ENCODE assay signal across 8 cellular contexts in genomic region chrX:120603707-120604358, GRCh38. TPM values are rescaled to one million over a fixed set of nuclear protein-coding genes. Genes with fewer than 3 reads are reported as not detected.
DNase-seq lines count a peak whose midpoint lies in the region; ATAC-seq and TF ChIP-seq lines count a peak whose summit lies in the region.

MCTS1 (plus strand) TSS chrX:120604101; CDS start chrX:120604237, 136 bp downstream.

- peak; percentile 85 for DNase-seq in GM04503 (ENCODE audit: low read depth)
- peak; percentile 88 for DNase-seq in HEK293T (ENCODE audit: extremely low spot score)
- DNase-seq in NAMALWA (ENCODE audit: low spot score): peak; percentile 94
- DNase-seq in SK-N-SH: peak; percentile 67
- peak; percentile 67 to 81 for DNase-seq in activated naive CD4-positive, alpha-beta T cell treated with anti-CD3 and anti-CD28 coated beads, Interleukin-2, amount 50 U/mL, for 72 hours (ENCODE audit: low spot score in 2 of 2)
- DNase-seq in glomerular endothelial cell (ENCODE audit: extremely low read depth, low read depth, low spot score): peak; percentile 82
- peak; percentile 70 for DNase-seq in occipital lobe (lab: John Stamatoyannopoulos, UW)

- no peaks in the 10 kb centered on the region for H4K20me1 ChIP-seq in SK-N-SH (ENCODE audit: insufficient read depth)

- no peak for TF ChIP-seq RAD21 in SK-N-SH (IDR thresholded peaks at IDR 0.05; ENCODE audit: low read length)

- ATAC-seq in activated naive CD4-positive, alpha-beta T cell treated with anti-CD3 and anti-CD28 coated beads, Interleukin-2, amount 50 U/mL, for 72 hours: peak; percentile 97 to 99

- POLR2A ChIA-PET in HEK293T (lab: Yijun Ruan, JAX): interaction anchor here (0.6 to 2.2 kb wide), 11 partner anchors 11 to 812 kb away, joined by 3 to 46 read pairs (median 5); partner anchors contain the start of genes CUL4B and RPL39
- POLR2A ChIA-PET in SK-N-SH (lab: Yijun Ruan, JAX): interaction anchor here (1.1 to 2.9 kb wide), 3 partner anchors 26 to 135 kb away, joined by 3 to 43 read pairs (median 4); partner anchors contain the start of genes C1GALT1C1 and CUL4B

- H3K36me3 ChIP-seq in SK-N-SH (replicated peaks in 1 of 2; ENCODE audit: control insufficient read depth in 1 of 2, insufficient read depth in 2 of 2, low read length in 1 of 2): peaks cover 19 to 20% of the 10 kb centered on the region in 2 experiments

- peak within 1 kb of the TSS; percentile 92 for H3K4me2 ChIP-seq in SK-N-SH

- peak in 1 of 2 experiments; percentile 2; a peak in 1 of 4 replicates for TF ChIP-seq EP300 in SK-N-SH (IDR thresholded peaks at IDR 0.05; ENCODE audit: borderline replicate concordance in 1 of 2, low read depth in 1 of 2, low read length in 1 of 2)

- H3K9me2 ChIP-seq in SK-N-SH: no peaks in the 10 kb centered on the region

- no peak for TF ChIP-seq CTCF in SK-N-SH (IDR thresholded peaks at IDR 0.05)

- no peaks in the 10 kb centered on the region; the same call in 1 of the 2 replicates for H3K27me3 ChIP-seq in SK-N-SH (ENCODE audit: insufficient read depth)

- H3F3A ChIP-seq in SK-N-SH (replicated peaks; ENCODE audit: insufficient read depth): peaks cover 10% of the 10 kb centered on the region

- H2AFZ ChIP-seq in SK-N-SH (ENCODE audit: low read depth): peak within 1 kb of the TSS; percentile 84

- no peaks in the 10 kb centered on the region for H3K9me3 ChIP-seq in SK-N-SH

- peaks cover 0 to 2% of the 10 kb centered on the region in 2 experiments; a peak in 2 of 4 replicates for H3K4me1 ChIP-seq in SK-N-SH (ENCODE audit: control insufficient read depth in 1 of 2, insufficient read depth in 2 of 2, low read depth in 1 of 2, low read length in 1 of 2)

- peak within 1 kb of the TSS; percentile 90 for H3K9ac ChIP-seq in SK-N-SH

- no peaks in the 10 kb centered on the region for H3K9me3 Mint-ChIP-seq in activated naive CD4-positive, alpha-beta T cell treated with anti-CD3 and anti-CD28 coated beads, Interleukin-2, amount 50 U/mL, for 72 hours

- H3K4me3 ChIP-seq in SK-N-SH (ENCODE audit: low read depth in 2 of 2, low read length in 1 of 2): peak within 1 kb of the TSS; percentile 85 to 91

- H3K36me3 Mint-ChIP-seq in activated naive CD4-positive, alpha-beta T cell treated with anti-CD3 and anti-CD28 coated beads, Interleukin-2, amount 50 U/mL, for 72 hours: peaks cover 0 to 10% of the 10 kb centered on the region in 2 donors

- peak within 1 kb of the TSS; percentile 93 to 95 for H3K27ac ChIP-seq in SK-N-SH (ENCODE audit: low read depth in 2 of 2, low read length in 1 of 2)
- peak within 1 kb of the TSS; percentile 14 for H3K27ac ChIP-seq in temporal lobe (ENCODE audit: low read depth, low read length)

- whole genome bisulfite sequencing in SK-N-SH (ENCODE audit: low lambda C conversion rate): 2% methylated on average over 31 of the region's 31 CpGs

- peak within 1 kb of the TSS; percentile 99 to 100 for H3K27ac Mint-ChIP-seq in activated naive CD4-positive, alpha-beta T cell treated with anti-CD3 and anti-CD28 coated beads, Interleukin-2, amount 50 U/mL, for 72 hours

- H3K79me2 ChIP-seq in SK-N-SH (ENCODE audit: insufficient read depth): peaks cover 39% of the 10 kb centered on the region

- CTCF ChIA-PET in HEK293T (lab: Yijun Ruan, JAX): no interaction called here
- CTCF ChIA-PET in SK-N-SH (lab: Yijun Ruan, JAX): interaction anchor here (0.7 to 1.4 kb wide), 5 partner anchors 10 to 151 kb away, joined by 3 to 4 read pairs (median 3); no protein-coding TSS in a partner anchor

TF ChIP-seq in HEK293T, 16 proteins besides CTCF, POLR2A, EP300 and RAD21:
- TF ChIP-seq ZNF384 (IDR thresholded peaks at IDR 0.05): peak; percentile 47
- no peak for TF ChIP-seq FOXM1 (IDR thresholded peaks at IDR 0.05; ENCODE audit: borderline replicate concordance)
- no peak for TF ChIP-seq SP1 (IDR thresholded peaks at IDR 0.05)
- peak; percentile 29; the same call in 1 of the 2 replicates for TF ChIP-seq CTBP1 (IDR thresholded peaks at IDR 0.05; ENCODE audit: borderline replicate concordance)
- no peak for TF ChIP-seq FOXK2 (IDR thresholded peaks at IDR 0.05)
- no peak for TF ChIP-seq BHLHE40 (IDR thresholded peaks at IDR 0.05; ENCODE audit: borderline replicate concordance)
- TF ChIP-seq ARNT (IDR thresholded peaks at IDR 0.05): no peak
- TF ChIP-seq L3MBTL2 (conservative IDR thresholded peaks at IDR 0.05): peak; percentile 66
- no peak for TF ChIP-seq LEF1 (IDR thresholded peaks at IDR 0.05; ENCODE audit: borderline replicate concordance)
- TF ChIP-seq NFRKB (IDR thresholded peaks at IDR 0.05): no peak
- TF ChIP-seq PKNOX1 (IDR thresholded peaks at IDR 0.05): peak; percentile 95
- TF ChIP-seq TARDBP (IDR thresholded peaks at IDR 0.05): no peak
- no peak for TF ChIP-seq FOXA1 (IDR thresholded peaks at IDR 0.05)
- no peak for TF ChIP-seq SUZ12 (IDR thresholded peaks at IDR 0.05)
- peak; percentile 43 for TF ChIP-seq ELF4 (IDR thresholded peaks at IDR 0.05)
- no peak for TF ChIP-seq HDGF (IDR thresholded peaks at IDR 0.05; ENCODE audit: borderline replicate concordance)

TF ChIP-seq in SK-N-SH, 30 proteins besides CTCF, POLR2A, EP300 and RAD21 (continues in another document):
- TF ChIP-seq PBX3 (IDR thresholded peaks at IDR 0.05) (peak; percentile 82), TCF12 (IDR thresholded peaks at IDR 0.05) (no peak), GATA2 (CRISPR knock-in tag; IDR thresholded peaks at IDR 0.05) (no peak), NRF1 (IDR thresholded peaks at IDR 0.05; ENCODE audit: low read depth, low read length) (no peak), EZH2phosphoT487 (IDR thresholded peaks at IDR 0.05; ENCODE audit: borderline replicate concordance, low read depth) (no peak), CHD2 (IDR thresholded peaks at IDR 0.05; ENCODE audit: low read length, partially characterized antibody) (peak; percentile 8), USF1 (IDR thresholded peaks at IDR 0.05; ENCODE audit: borderline replicate concordance, low read depth) (no peak), MEF2A (IDR thresholded peaks at IDR 0.05; ENCODE audit: borderline replicate concordance, low read depth) (no peak), TAF1 (IDR thresholded peaks at IDR 0.05; ENCODE audit: borderline replicate concordance, low read depth, low read length) (peak; percentile 67), TEAD4 (IDR thresholded peaks at IDR 0.05; ENCODE audit: borderline replicate concordance, insufficient read depth) (no peak), NFIC (IDR thresholded peaks at IDR 0.05; ENCODE audit: borderline replicate concordance) (no peak), YY1 (IDR thresholded peaks at IDR 0.05; ENCODE audit: low read depth) (no peak), RFX5 (IDR thresholded peaks at IDR 0.05; ENCODE audit: low read length) (no peak), JUND (IDR thresholded peaks at IDR 0.05) (no peak; the same call in 1 of the 2 replicates), ELF1 (IDR thresholded peaks at IDR 0.05) (peak; percentile 85), REST (IDR thresholded peaks at IDR 0.05; ENCODE audit: low read depth, low read length) (no peak), RCOR1 (IDR thresholded peaks at IDR 0.05; ENCODE audit: low read length) (no peak), FOXM1 (IDR thresholded peaks at IDR 0.05; ENCODE audit: low read depth) (no peak)

RNA-seq across cellular contexts. Expression of gene MCTS1, which starts in this region (rescaled TPM):
- polyA plus RNA-seq in SK-N-SH (2012; rRNA removed): 62.1 and 78.7 TPM in 2 replicates
- 99.2 and 124 TPM in 2 replicates for polyA plus RNA-seq in SK-N-SH (2012; cell fraction: cytosol; rRNA removed)
- 25.2 and 52.2 TPM in 2 replicates for polyA plus RNA-seq in SK-N-SH (2012; cell fraction: nucleus; rRNA removed)
- total RNA-seq in activated naive CD4-positive, alpha-beta T cell treated with anti-CD3 and anti-CD28 coated beads, Interleukin-2, amount 50 U/mL, for 72 hours: 10 to 100 TPM; 56.9 to 71.7 TPM
- total RNA-seq in glomerular endothelial cell: 48.0 and 55.1 TPM in 2 replicates
- 39.1 TPM for total RNA-seq in occipital lobe
- 31.7 TPM for total RNA-seq in temporal lobe

Comparison
In these comparisons a context has a peak if more than half of its experiments do, and no peak if none do; other contexts are left out.
1. Peak in every context shown above with its lines: DNase-seq, ATAC-seq, H3K4me3 ChIP-seq and H3K27ac ChIP-seq.